In genomic region chr5:79990598-79991507, GRCh38 we compare ENCODE assay signal across 8 cellular contexts. TPM values are rescaled to one million over a fixed set of nuclear protein-coding genes. Genes with fewer than 3 reads are reported as not detected.
DNase-seq lines count a peak whose midpoint lies in the region; ATAC-seq and TF ChIP-seq lines count a peak whose summit lies in the region.

MTX3 (minus strand) TSS chr5:79991262; CDS start chr5:79991238, 24 bp downstream.

- H3K9me3 ChIP-seq in left lung, result no peaks in the 10 kb centered on the region

- peaks cover 0 to 22% of the 10 kb centered on the region in 2 donors for H3K36me3 ChIP-seq in left lung

- no peaks in the 10 kb centered on the region for H3K27me3 ChIP-seq in left lung

- peaks cover 13% of the 10 kb centered on the region for H3K4me1 Mint-ChIP-seq in dendritic cell treated with granulocyte-macrophage colony-stimulating factor and Interleukin-4, amounts not matched to agents 40 ng/mL and 50 ng/mL, for 4 days (ENCODE audit: low read depth)

- ATAC-seq in HG03432 (IDR thresholded peaks at IDR 0.05; ENCODE audit: unreplicated experiment) (peak; percentile 94), left lung (peak; percentile 98)

- peak within 1 kb of the TSS; percentile 68 to 75 for H3K27ac ChIP-seq in left lung

- H3K4me3 ChIP-seq in left lung, result peak within 1 kb of the TSS; percentile 69 to 82

- H3K36me3 Mint-ChIP-seq in dendritic cell treated with granulocyte-macrophage colony-stimulating factor and Interleukin-4, amounts not matched to agents 40 ng/mL and 50 ng/mL, for 4 days (ENCODE audit: low read depth), result peaks cover 36% of the 10 kb centered on the region

- peaks cover 1% of the 10 kb centered on the region for H3K27me3 Mint-ChIP-seq in dendritic cell treated with granulocyte-macrophage colony-stimulating factor and Interleukin-4, amounts not matched to agents 40 ng/mL and 50 ng/mL, for 4 days

- DNase-seq in AG09319 (ENCODE audit: extremely low read depth, low read depth), result peak; percentile 44
- DNase-seq in NCI-H69 (lab: John Stamatoyannopoulos, UW), result peak; percentile 96
- peak; percentile 74 to 86 for DNase-seq in activated CD4-positive, alpha-beta T cell treated with anti-CD3 and anti-CD28 coated beads, Interleukin-2, amount 50 U/mL, for 24 hours (ENCODE audit: low read depth in 1 of 2, low spot score in 1 of 2)
- DNase-seq in left lung, result peak; percentile 83 to 92
- peak; percentile 85 for DNase-seq in stimulated activated CD4-positive, alpha-beta T cell treated with anti-CD3 and anti-CD28 coated beads, Interleukin-2, amount 100 ng/mL, for 4 hours (ENCODE audit: low read depth)

- H3K4me1 ChIP-seq in left lung, result peaks cover 3 to 14% of the 10 kb centered on the region in 2 donors

- H3K4me3 Mint-ChIP-seq in dendritic cell treated with granulocyte-macrophage colony-stimulating factor and Interleukin-4, amounts not matched to agents 40 ng/mL and 50 ng/mL, for 4 days, result peak within 1 kb of the TSS; percentile 75

- TF ChIP-seq CTCF in AG09319 (IDR thresholded peaks at IDR 0.05; ENCODE audit: low read depth, low read length), result no peak
- no peak for TF ChIP-seq CTCF in left lung (IDR thresholded peaks at IDR 0.05)

- H3K9me3 Mint-ChIP-seq in dendritic cell treated with granulocyte-macrophage colony-stimulating factor and Interleukin-4, amounts not matched to agents 40 ng/mL and 50 ng/mL, for 4 days, result peaks cover 8% of the 10 kb centered on the region

- peak within 1 kb of the TSS; percentile 64 for H3K27ac Mint-ChIP-seq in dendritic cell treated with granulocyte-macrophage colony-stimulating factor and Interleukin-4, amounts not matched to agents 40 ng/mL and 50 ng/mL, for 4 days

- intact Hi-C loops in dendritic cell treated with granulocyte-macrophage colony-stimulating factor and Interleukin-4, amounts not matched to agents 40 ng/mL and 50 ng/mL, for 4 days (cut with micrococcal nuclease), result no loop called here
- intact Hi-C loops in left lung (cut with DNase I), result no loop called here

- TF ChIP-seq POLR2A in GM19099 (IDR thresholded peaks at IDR 0.05; ENCODE audit: extremely low read depth, insufficient read length, low read depth), result peak; percentile 76

RNA-seq across cellular contexts. Expression of gene MTX3, which starts in this region (rescaled TPM):
- total RNA-seq in left lung, result 10 to 100 TPM; 11.2 to 16.3 TPM

Comparison
In these comparisons a context has a peak if more than half of its experiments do, and no peak if none do; other contexts are left out.
1. Peak in every context shown above with its lines: DNase-seq, ATAC-seq, H3K4me3 ChIP-seq and H3K27ac ChIP-seq.
2. DNase-seq: peak in every context shown above with its lines; median percentile 96 in NCI-H69; 88 in left lung; 85 in stimulated activated CD4-positive, alpha-beta T cell treated with anti-CD3 and anti-CD28 coated beads, Interleukin-2, amount 100 ng/mL, for 4 hours; 80 in activated CD4-positive, alpha-beta T cell treated with anti-CD3 and anti-CD28 coated beads, Interleukin-2, amount 50 U/mL, for 24 hours; 44 in AG09319.